ENCODE assay signal across 18 cellular contexts in the genomic region with DNA sequence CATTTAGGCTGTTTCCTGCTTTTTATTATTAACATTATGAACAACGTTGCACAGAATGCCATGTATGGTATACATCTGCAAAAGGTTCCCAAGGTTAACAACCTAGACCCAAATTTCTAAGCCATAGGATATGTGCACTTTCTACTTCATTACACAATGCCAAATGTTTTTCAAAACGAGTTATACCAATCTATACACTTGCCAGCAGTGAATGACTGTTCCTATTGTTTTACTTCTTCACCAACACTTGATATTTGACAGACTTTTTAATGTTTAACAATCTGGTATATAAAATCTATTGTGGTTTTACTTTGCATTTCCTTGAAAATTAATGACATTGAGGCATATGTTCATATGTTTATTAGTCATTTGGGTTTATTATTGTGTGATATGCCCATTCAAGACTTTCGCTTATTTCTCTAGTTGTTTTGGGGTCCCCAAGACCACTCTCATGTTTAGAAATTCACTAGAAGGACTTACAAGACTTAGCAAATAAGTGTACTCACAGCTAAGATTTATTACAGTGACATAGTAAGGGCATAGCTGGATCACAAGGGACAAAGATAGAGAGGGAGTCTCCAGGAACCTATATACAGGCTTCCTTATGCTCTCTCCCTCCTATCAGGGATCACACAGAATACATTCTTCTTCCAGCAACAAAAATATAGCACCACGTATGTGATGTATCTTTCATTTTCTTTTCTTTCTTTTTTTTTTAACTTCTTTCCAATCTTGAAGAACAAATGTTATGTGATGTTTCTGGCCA.
A peak's percentile ranks its signal among the peaks of the same experiment; 100 is the strongest.
DNase-seq lines count a peak whose midpoint lies in the region; ATAC-seq and TF ChIP-seq lines count a peak whose summit lies in the region.
"Had no signal": no experiment of that assay in that cellular context is flagged by ENCODE, and none has a peak within 500 bp of the region (broad histone marks: within the 10 kb centered on the region; RNA-seq: fewer than 3 reads in every experiment).

No MANE protein-coding gene starts in this region.

- 69 to 93% (median 85%) methylated on average over 4 of the region's 4 CpGs for WGBS in spleen, 5 donors

- BruUV-seq in Calu3 (replicated peaks; lab: Mats Ljungman, UMichigan) = no TSS peak

- no peaks in the 10 kb centered on the region for H3K9me3 Mint-ChIP-seq in Calu3 (ENCODE audit: low read depth, unreplicated experiment)
- H3K9me3 Mint-ChIP-seq in nephron progenitor cell = no peaks in the 10 kb centered on the region
- H3K9me3 Mint-ChIP-seq: CD4-positive, alpha-beta memory T cell; CD4-positive, CD25-positive, alpha-beta regulatory T cell; CD8-positive, alpha-beta memory T cell had no signal

- TF ChIP-seq CTCF in Calu3 (IDR thresholded peaks at IDR 0.05; ENCODE audit: unreplicated experiment) (no peak), nephron progenitor cell (IDR thresholded peaks at IDR 0.05) (no peak), spleen (IDR thresholded peaks at IDR 0.05 in 8 of 11, conservative IDR thresholded peaks at IDR 0.05 in 3 of 11) (no peak)

- TF ChIP-seq POLR2A in spleen (IDR thresholded peaks at IDR 0.05) = no peak

- H3K27me3 Mint-ChIP-seq in Calu3 (ENCODE audit: unreplicated experiment) (no peaks in the 10 kb centered on the region), nephron progenitor cell (ENCODE audit: low read depth, poor library complexity) (no peaks in the 10 kb centered on the region)
- H3K27me3 Mint-ChIP-seq: CD4-positive, alpha-beta memory T cell; CD4-positive, CD25-positive, alpha-beta regulatory T cell; CD8-positive, alpha-beta memory T cell had no signal

- no peaks in the 10 kb centered on the region for H3K4me1 ChIP-seq in spleen
- H3K4me1 ChIP-seq: BE2C, BLaER1 had no signal

- CTCF ChIA-PET in Calu3 (lab: Charles Lee) = no interaction called here

- H3K27ac Mint-ChIP-seq in Calu3 (ENCODE audit: unreplicated experiment) (peak overlapping the region; percentile 82), nephron progenitor cell (peak overlapping the region; percentile 8)
- H3K27ac Mint-ChIP-seq: CD4-positive, alpha-beta memory T cell; CD4-positive, CD25-positive, alpha-beta regulatory T cell; CD8-positive, alpha-beta memory T cell had no signal

- no peaks in the 10 kb centered on the region for H3K9me3 ChIP-seq in spleen
- H3K9me3 ChIP-seq: BE2C had no signal

- no peak for DNase-seq in Calu3
- no peak for DNase-seq in left colon
- no peak for DNase-seq in nephron progenitor cell
- DNase-seq in activated naive CD4-positive, alpha-beta T cell treated with Interleukin-2 at 50 U/mL for 16 hours = no peak
- no peak for DNase-seq in spleen
- DNase-seq in NCI-H526 treated with DMSO at 0.1 percent for 48 hours (lab: John Stamatoyannopoulos, UW) = no peak
- DNase-seq: 8988T; ACHN; BE2C; C1 segment of cervical spinal cord; CD4-positive, alpha-beta memory T cell; CD4-positive, CD25-positive, alpha-beta regulatory T cell; CD8-positive, alpha-beta memory T cell; COR-L47; DMS79 treated with DMSO at 0.1 percent for 48 hours; GF-D8 had no signal

- no peak overlapping the region for H3K4me3 ChIP-seq in spleen
- H3K4me3 ChIP-seq: BLaER1 had no signal

- no peaks in the 10 kb centered on the region for H3K27me3 ChIP-seq in spleen (replicated peaks in 1 of 7)
- H3K27me3 ChIP-seq: BE2C, BLaER1 had no signal

- peaks cover 0 to 73% (median 24%) of the 10 kb centered on the region in 6 donors for H3K36me3 ChIP-seq in spleen
- H3K36me3 ChIP-seq: BE2C had no signal

- H3K27ac ChIP-seq in spleen = no peak overlapping the region
- H3K27ac ChIP-seq: BLaER1 had no signal

- H3K4me1 Mint-ChIP-seq in Calu3 (ENCODE audit: low read depth, unreplicated experiment) (peaks cover 20% of the 10 kb centered on the region), nephron progenitor cell (no peaks in the 10 kb centered on the region)
- H3K4me1 Mint-ChIP-seq: CD14-positive monocyte; CD4-positive, alpha-beta memory T cell; CD8-positive, alpha-beta memory T cell had no signal

- intact Hi-C loops in Calu3 (cut with micrococcal nuclease; ENCODE audit: unreplicated experiment) = no loop called here
- intact Hi-C loops in left colon (cut with DNase I, micrococcal nuclease) = no loop called here
- intact Hi-C loops in spleen (cut with DNase I; ENCODE audit: low total_unique reads) = no loop called here

- H3K4me3 Mint-ChIP-seq in Calu3 (ENCODE audit: low read depth, unreplicated experiment) = no peak overlapping the region
- H3K4me3 Mint-ChIP-seq in nephron progenitor cell = no peak overlapping the region
- H3K4me3 Mint-ChIP-seq: CD14-positive monocyte; CD4-positive, alpha-beta memory T cell; CD4-positive, CD25-positive, alpha-beta regulatory T cell; CD8-positive, alpha-beta memory T cell had no signal

- peaks cover 5% of the 10 kb centered on the region for H3K36me3 Mint-ChIP-seq in Calu3 (ENCODE audit: insufficient read depth, unreplicated experiment)
- peaks cover 22% of the 10 kb centered on the region for H3K36me3 Mint-ChIP-seq in nephron progenitor cell (ENCODE audit: low read depth)

- peak; percentile 96 for ATAC-seq in left colon
